In genomic region chr5:141608557-141608956, GRCh38 we compare ENCODE assay signal across 12 cellular contexts. TPM values are rescaled to one million over a fixed set of nuclear protein-coding genes. Genes with fewer than 3 reads are reported as not detected.
DNase-seq lines count a peak whose midpoint lies in the region; ATAC-seq and TF ChIP-seq lines count a peak whose summit lies in the region.
"Had no signal": no experiment of that assay in that cellular context is flagged by ENCODE, and none has a peak within 500 bp of the region (broad histone marks: within the 10 kb centered on the region; RNA-seq: fewer than 3 reads in every experiment).

No MANE protein-coding gene starts in this region.

- H3K4me3 Mint-ChIP-seq in CD8-positive, alpha-beta memory T cell: peak overlapping the region; percentile 38 to 78 (median 61)
- no peak overlapping the region for H3K4me3 Mint-ChIP-seq in progenitor cell of endocrine pancreas (ENCODE audit: low read depth)

- no peaks in the 10 kb centered on the region for H3K9me3 Mint-ChIP-seq in CD8-positive, alpha-beta memory T cell
- H3K9me3 Mint-ChIP-seq in progenitor cell of endocrine pancreas (ENCODE audit: low read depth): no peaks in the 10 kb centered on the region

- H3K36me3 ChIP-seq in CD8-positive, alpha-beta memory T cell (ENCODE audit: insufficient read depth, low read length): peaks cover 3% of the 10 kb centered on the region
- H3K36me3 ChIP-seq in endocrine pancreas (ENCODE audit: control insufficient read depth, insufficient read depth, low read length) (no peaks in the 10 kb centered on the region), WERI-Rb-1 (no peaks in the 10 kb centered on the region; the same call in 1 of the 2 replicates)

- no peaks in the 10 kb centered on the region for H3K27me3 Mint-ChIP-seq in CD8-positive, alpha-beta memory T cell
- H3K27me3 Mint-ChIP-seq in progenitor cell of endocrine pancreas: no peaks in the 10 kb centered on the region

- peaks cover 90 to 94% (median 93%) of the 10 kb centered on the region in 3 donors for H3K4me1 Mint-ChIP-seq in CD8-positive, alpha-beta memory T cell
- peaks cover 29% of the 10 kb centered on the region for H3K4me1 Mint-ChIP-seq in progenitor cell of endocrine pancreas (ENCODE audit: low read depth)

- ATAC-seq in HG02678 (IDR thresholded peaks at IDR 0.05; ENCODE audit: unreplicated experiment): no peak
- ATAC-seq: PC-3 had no signal

- no peak for TF ChIP-seq POLR2A in NB4 (IDR thresholded peaks at IDR 0.05; ENCODE audit: extremely low read depth, insufficient read length)

- POLR2A ChIA-PET in CD8-positive, alpha-beta memory T cell (lab: Charles Lee): interaction anchor here (0.6 to 6.3 kb wide), 4 partner anchors 10 to 963 kb away, joined by 3 to 70 read pairs (median 6); partner anchors contain the start of gene DIAPH1

- peaks cover 91% of the 10 kb centered on the region for H3K4me1 ChIP-seq in CD8-positive, alpha-beta memory T cell (ENCODE audit: insufficient read depth, low read length)
- peaks cover 13% of the 10 kb centered on the region for H3K4me1 ChIP-seq in endocrine pancreas (ENCODE audit: control insufficient read depth, insufficient read depth, low read length)

- peak overlapping the region; percentile 2 for H3K27ac ChIP-seq in CD8-positive, alpha-beta memory T cell (ENCODE audit: low read depth, low read length)
- H3K27ac ChIP-seq in WERI-Rb-1: no peak overlapping the region

- peak overlapping the region; percentile 77 to 99 (median 92) for H3K27ac Mint-ChIP-seq in CD8-positive, alpha-beta memory T cell
- H3K27ac Mint-ChIP-seq in progenitor cell of endocrine pancreas: peak overlapping the region; percentile 74

- peaks cover 0 to 31% (median 12%) of the 10 kb centered on the region in 3 donors for H3K36me3 Mint-ChIP-seq in CD8-positive, alpha-beta memory T cell
- H3K36me3 Mint-ChIP-seq in progenitor cell of endocrine pancreas (ENCODE audit: insufficient read depth): peaks cover 2% of the 10 kb centered on the region

- no peaks in the 10 kb centered on the region for H3K9me3 ChIP-seq in CD8-positive, alpha-beta memory T cell (ENCODE audit: low read length)
- no peaks in the 10 kb centered on the region for H3K9me3 ChIP-seq in endocrine pancreas (ENCODE audit: control insufficient read depth, low read length)
- no peaks in the 10 kb centered on the region for H3K9me3 ChIP-seq in WERI-Rb-1 (ENCODE audit: severe bottlenecking)

- CTCF ChIA-PET in CD8-positive, alpha-beta memory T cell (lab: Charles Lee): interaction anchor here (0.6 to 14.7 kb wide), 4 partner anchors 8 to 41 kb away, joined by 3 to 175 read pairs (median 30); partner anchors contain the start of genes DIAPH1, HDAC3 and RELL2

- DNase-seq in CD8-positive, alpha-beta memory T cell: no peak
- DNase-seq in NB4 (ENCODE audit: low read depth) (no peak), progenitor cell of endocrine pancreas (ENCODE audit: low spot score, unreplicated experiment) (no peak), middle frontal gyrus (ENCODE audit: extremely low spot score, low spot score) (no peak), mesenteric fat pad (ENCODE audit: low spot score) (no peak), WERI-Rb-1 (no peak)
- DNase-seq: cerebellar nuclear complex; NCI-H2227 treated with DMSO at 0.1 percent for 48 hours; PC-3; stimulated activated CD4-positive, alpha-beta T cell treated with anti-CD3 and anti-CD28 coated beads, Interleukin-1b, Interleukin-23, amount 100 ng/mL, for 48 hours had no signal

- no peak overlapping the region for H3K9ac ChIP-seq in endocrine pancreas (ENCODE audit: control insufficient read depth, insufficient read depth, low read length)

- peak overlapping the region; percentile 12 for H3K4me3 ChIP-seq in CD8-positive, alpha-beta memory T cell (ENCODE audit: low read length)
- peak overlapping the region; percentile 19 for H3K4me3 ChIP-seq in NB4 (ENCODE audit: low read depth, low read length)
- H3K4me3 ChIP-seq in endocrine pancreas (ENCODE audit: control insufficient read depth, insufficient read depth, low read length): peak overlapping the region; percentile 42
- no peak overlapping the region for H3K4me3 ChIP-seq in WERI-Rb-1 (ENCODE audit: low read depth, low read length)

- H3K27me3 ChIP-seq in CD8-positive, alpha-beta memory T cell (ENCODE audit: insufficient read depth, low read length, poor library complexity, severe bottlenecking): no peaks in the 10 kb centered on the region
- H3K27me3 ChIP-seq in endocrine pancreas (ENCODE audit: control insufficient read depth, insufficient read depth, low read length) (no peaks in the 10 kb centered on the region), WERI-Rb-1 (ENCODE audit: insufficient read depth, low read depth, severe bottlenecking) (no peaks in the 10 kb centered on the region)

- no peak for TF ChIP-seq CTCF in NB4 (IDR thresholded peaks at IDR 0.05; ENCODE audit: low read depth, low read length)
- TF ChIP-seq CTCF in progenitor cell of endocrine pancreas (IDR thresholded peaks at IDR 0.05; ENCODE audit: unreplicated experiment): no peak
- TF ChIP-seq CTCF in WERI-Rb-1 (IDR thresholded peaks at IDR 0.05; ENCODE audit: low read depth, low read length): no peak

RNA-seq across cellular contexts. Expression of gene DIAPH1, which starts 10.2 kb away (rescaled TPM):
- total RNA-seq in CD8-positive, alpha-beta memory T cell: 100 to 1,000 TPM; 212 to 217 TPM
- polyA plus RNA-seq in CD8-positive, alpha-beta memory T cell: 151 TPM
- total RNA-seq in progenitor cell of endocrine pancreas: 63.5 and 74.3 TPM in 2 replicates
- 49.5 TPM for total RNA-seq in mesenteric fat pad

RNA-seq across cellular contexts. Expression of gene HDAC3, which starts 28.1 kb away (rescaled TPM):
- total RNA-seq in CD8-positive, alpha-beta memory T cell: 10 to 100 TPM; 74.8 to 78.6 TPM
- 92.8 TPM for polyA plus RNA-seq in CD8-positive, alpha-beta memory T cell
- total RNA-seq in progenitor cell of endocrine pancreas: 101 and 103 TPM in 2 replicates
- total RNA-seq in mesenteric fat pad: 39.3 TPM

RNA-seq across cellular contexts. Expression of gene RELL2, which starts 28.2 kb away (rescaled TPM):
- total RNA-seq in CD8-positive, alpha-beta memory T cell: 10 to 100 TPM; 24.8 to 26.2 TPM
- 3.7 TPM for polyA plus RNA-seq in CD8-positive, alpha-beta memory T cell
- 5.2 and 6.7 TPM in 2 replicates for total RNA-seq in progenitor cell of endocrine pancreas
- 1.5 TPM for total RNA-seq in mesenteric fat pad

RNA-seq across cellular contexts. Expression of gene FCHSD1, which starts 42.7 kb away (rescaled TPM):
- total RNA-seq in CD8-positive, alpha-beta memory T cell: 10 to 100 TPM; 31.1 to 33.7 TPM
- polyA plus RNA-seq in CD8-positive, alpha-beta memory T cell: 14.6 TPM
- total RNA-seq in progenitor cell of endocrine pancreas (27.7 and 30.7 TPM in 2 replicates), mesenteric fat pad (11.5 TPM)
